Comparison of ENCODE assay signal across 22 cellular contexts in the genomic region with DNA sequence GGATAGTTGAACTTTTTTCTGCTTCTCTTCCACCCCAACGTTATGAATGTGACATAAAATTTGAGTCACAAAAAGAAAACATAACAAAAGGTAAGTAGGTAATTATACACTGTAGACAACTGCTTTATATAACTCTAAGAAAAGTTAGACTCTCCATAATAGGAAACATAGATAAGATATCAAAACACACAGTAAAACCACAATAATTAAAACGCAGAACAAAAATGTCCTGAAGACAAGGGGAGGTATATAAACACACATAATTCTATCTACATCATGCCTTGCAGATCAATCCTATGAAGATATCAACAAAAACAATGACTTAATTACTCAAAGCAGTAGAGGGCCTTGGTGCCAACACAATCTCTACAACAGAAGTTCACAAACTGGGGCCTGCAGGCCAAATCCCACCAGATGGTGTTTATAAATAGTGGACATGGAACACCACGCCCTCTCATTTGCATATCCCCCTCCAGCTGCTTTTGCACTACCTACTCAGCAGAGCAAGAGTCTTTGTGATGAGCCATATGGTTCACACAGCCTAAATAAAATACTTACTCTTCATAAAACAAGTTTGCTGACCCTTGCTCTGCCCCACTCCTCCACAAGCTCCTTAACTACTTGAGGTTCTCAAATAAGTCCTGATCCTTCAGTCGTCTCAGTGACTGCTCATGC.
DNase-seq lines count a peak whose midpoint lies in the region; ATAC-seq, FAIRE-seq and TF ChIP-seq lines count a peak whose summit lies in the region.
"Had no signal": no experiment of that assay in that cellular context is flagged by ENCODE, and none has a peak within 500 bp of the region (broad histone marks: within the 10 kb centered on the region; RNA-seq: fewer than 3 reads in every experiment).

No MANE protein-coding gene starts in this region.

- no peaks in the 10 kb centered on the region for H3K27me3 Mint-ChIP-seq in WTC11 (ENCODE audit: low read depth)
- H3K27me3 Mint-ChIP-seq: activated CD4-positive, alpha-beta T cell treated with anti-CD3 and anti-CD28 coated beads, Interleukin-2, amount 10 ng/mL, durations not matched to agents 24 days and 14 days had no signal

- ATAC-seq in left colon: peak; percentile 23
- ATAC-seq in WTC11: no peak
- ATAC-seq: SK-N-SH treated with all-trans-retinoic acid at 6 μM for 48 hours had no signal

- POLR2A ChIA-PET in WTC11 (lab: Charles Lee): no interaction called here

- H3K9me3 ChIP-seq in BE2C: no peaks in the 10 kb centered on the region
- H3K9me3 ChIP-seq: ovary, Peyer's patch had no signal

- no peak overlapping the region for H3K4me3 Mint-ChIP-seq in WTC11
- H3K4me3 Mint-ChIP-seq: activated CD4-positive, alpha-beta T cell treated with anti-CD3 and anti-CD28 coated beads, Interleukin-2, amount 10 ng/mL, durations not matched to agents 24 days and 14 days; mesothelial cell of epicardium had no signal

- DNase-seq in BE2C (peak; percentile 14), DMS 273 treated with DMSO at 0.1 percent for 48 hours (lab: John Stamatoyannopoulos, UW) (peak; percentile 87), NCI-H69 (lab: John Stamatoyannopoulos, UW) (peak; percentile 76), left colon (no peak), middle frontal gyrus (ENCODE audit: extremely low spot score, low spot score) (no peak), urothelium cell line (ENCODE audit: low spot score) (no peak), WTC11 (ENCODE audit: low spot score) (no peak), ACHN (no peak)
- DNase-seq: activated CD4-positive, alpha-beta T cell treated with anti-CD3 and anti-CD28 coated beads, Interleukin-2, amount 10 ng/mL, durations not matched to agents 24 days and 14 days; activated T-cell treated with anti-CD3 and anti-CD28 coated beads, Interleukin-2, amount 50 U/mL, for 48 hours; effector memory CD4-positive, alpha-beta T cell; GM23248; hypothalamus; kidney; MM.1S; NCI-H2029; ovary; Peyer's patch; stimulated activated CD4-positive, alpha-beta T cell treated with anti-CD3 and anti-CD28 coated beads, Interleukin-4, amount 100 ng/mL, for 1 hour had no signal

- intact Hi-C loops in left colon (cut with DNase I, micrococcal nuclease): no loop called here

- no peaks in the 10 kb centered on the region for H3K36me3 ChIP-seq in BE2C
- H3K36me3 ChIP-seq: ovary, Peyer's patch had no signal

- no peaks in the 10 kb centered on the region for H3K27me3 ChIP-seq in BE2C
- H3K27me3 ChIP-seq: ovary, Peyer's patch had no signal

- FAIRE-seq in urothelium cell line (lab: Jason Lieb, UNC): no peak
- FAIRE-seq: D721Med, kidney had no signal

- H3K9me3 Mint-ChIP-seq in WTC11: peaks cover 19% of the 10 kb centered on the region
- H3K9me3 Mint-ChIP-seq: activated CD4-positive, alpha-beta T cell treated with anti-CD3 and anti-CD28 coated beads, Interleukin-2, amount 10 ng/mL, durations not matched to agents 24 days and 14 days had no signal

- CTCF ChIA-PET in WTC11 (lab: Charles Lee): interaction anchor here (0.9 kb wide), 1 partner anchor 9 kb away, joined by 3 read pairs; no protein-coding TSS in a partner anchor

- H3K27ac Mint-ChIP-seq in WTC11: no peak overlapping the region
- H3K27ac Mint-ChIP-seq: activated CD4-positive, alpha-beta T cell treated with anti-CD3 and anti-CD28 coated beads, Interleukin-2, amount 10 ng/mL, durations not matched to agents 24 days and 14 days had no signal

- H3K4me3 ChIP-seq in BE2C (ENCODE audit: low read depth, low read length): no peak overlapping the region
- H3K4me3 ChIP-seq: GM23248, ovary, Peyer's patch had no signal

- peaks cover 18% of the 10 kb centered on the region for H3K4me1 ChIP-seq in BE2C
- H3K4me1 ChIP-seq: Peyer's patch had no signal

- in situ Hi-C loops in ACHN (cut with HindIII; ENCODE audit: low pct_ligation_motif_present, low pct_unique_long_range_greater_than_20kb, low sequenced_read_pairs): no loop called here

- H3K4me1 Mint-ChIP-seq in WTC11: peaks cover 29% of the 10 kb centered on the region

- TF ChIP-seq CTCF in BE2C (IDR thresholded peaks at IDR 0.05; ENCODE audit: low read depth, low read length): no peak
- no peak for TF ChIP-seq CTCF in WTC11 (IDR thresholded peaks at IDR 0.05)

- H3K36me3 Mint-ChIP-seq in WTC11: no peaks in the 10 kb centered on the region

TF ChIP-seq in WTC11, 78 proteins besides CTCF, POLR2A, EP300 and RAD21:
- TF ChIP-seq IRF2 (CRISPR knock-in tag; IDR thresholded peaks at IDR 0.05; ENCODE audit: borderline replicate concordance, low read depth) (no peak), TP53 (CRISPR knock-in tag; IDR thresholded peaks at IDR 0.05) (no peak), OVOL2 (CRISPR knock-in tag; IDR thresholded peaks at IDR 0.05; ENCODE audit: borderline replicate concordance) (no peak), ZNF416 (CRISPR knock-in tag; IDR thresholded peaks at IDR 0.05) (no peak), MXD4 (CRISPR knock-in tag; IDR thresholded peaks at IDR 0.05; ENCODE audit: borderline replicate concordance) (no peak)

Comparison
In these comparisons a context has a peak if more than half of its experiments do, and no peak if none do; other contexts are left out.
1. DNase-seq: peak in BE2C (single experiment), DMS 273 treated with DMSO at 0.1 percent for 48 hours (single experiment) and NCI-H69 (single experiment); none in left colon (0 of 2), middle frontal gyrus (single experiment), urothelium cell line (single experiment), WTC11 (single experiment) and ACHN (single experiment).